In the genomic region with DNA sequence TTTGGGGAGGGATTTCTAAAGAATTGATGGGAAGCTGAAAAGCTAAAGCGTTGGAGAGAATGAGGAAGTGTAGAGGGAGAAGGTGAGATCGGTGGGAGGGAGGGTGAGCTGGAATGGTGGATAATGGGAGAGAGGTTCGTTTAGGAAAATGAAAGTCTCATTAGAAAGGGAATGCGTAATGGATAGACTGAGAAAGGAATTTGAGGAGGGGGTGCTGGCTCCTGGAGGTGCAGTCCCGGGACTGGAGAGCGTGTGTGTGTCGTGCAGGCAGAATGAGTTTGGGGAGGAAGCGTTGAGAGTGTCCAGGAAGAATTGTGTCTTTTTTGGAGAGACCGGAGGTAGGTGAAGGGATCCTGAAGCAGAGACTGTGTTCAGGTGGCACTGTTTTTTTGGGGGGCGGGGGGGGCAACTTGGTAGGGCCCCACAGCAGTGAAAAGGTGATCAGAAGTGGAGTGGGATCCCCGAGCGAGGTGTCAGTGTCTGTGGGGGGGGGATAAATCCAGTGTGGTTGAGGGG, we compare ENCODE assay signal across 8 cellular contexts. TPM values are rescaled to one million over a fixed set of nuclear protein-coding genes. Genes with fewer than 3 reads are reported as not detected.
DNase-seq lines count a peak whose midpoint lies in the region; ATAC-seq and TF ChIP-seq lines count a peak whose summit lies in the region.

No MANE protein-coding gene starts in this region.

- intact Hi-C loops in sciatic nerve (cut with DNase I) = no loop called here

- peaks cover 14% of the 10 kb centered on the region for H3K36me3 Mint-ChIP-seq in natural killer cell treated with Interleukin-12 subunit alpha and Interleukin-12 subunit beta and Interleukin-15 and Interleukin-18, amount 100 ng/mL, for 72 hours

- H3K4me1 ChIP-seq in BLaER1 = peaks cover 44% of the 10 kb centered on the region

- H3K4me3 ChIP-seq in BLaER1 (peak overlapping the region; percentile 95), LNCaP clone FGC (ENCODE audit: low read depth, low read length) (peak overlapping the region; percentile 100), coronary artery (peak overlapping the region; percentile 97)

- H3K4me3 Mint-ChIP-seq in natural killer cell treated with Interleukin-12 subunit alpha and Interleukin-12 subunit beta and Interleukin-15 and Interleukin-18, amount 100 ng/mL, for 72 hours = peak overlapping the region; percentile 100

- DNase-seq in LNCaP clone FGC (ENCODE audit: low read depth) (no peak), coronary artery (ENCODE audit: low spot score) (no peak), COLO668 (lab: John Stamatoyannopoulos, UW; ENCODE audit: unreplicated experiment) (no peak), sciatic nerve (ENCODE audit: low spot score) (no peak), GM19238 (ENCODE audit: insufficient read length, low spot score) (no peak)
- no peak for DNase-seq in natural killer cell treated with Interleukin-12 subunit alpha and Interleukin-12 subunit beta and Interleukin-15 and Interleukin-18, amount 100 ng/mL, for 72 hours (ENCODE audit: low spot score)

- H3K27ac Mint-ChIP-seq in natural killer cell treated with Interleukin-12 subunit alpha and Interleukin-12 subunit beta and Interleukin-15 and Interleukin-18, amount 100 ng/mL, for 72 hours = peak overlapping the region; percentile 90 to 93

- peaks cover 62% of the 10 kb centered on the region for H4K20me1 ChIP-seq in BLaER1

- H3K27me3 ChIP-seq in BLaER1 = no peaks in the 10 kb centered on the region

- no peaks in the 10 kb centered on the region for H3K9me3 ChIP-seq in BLaER1

- no peak for TF ChIP-seq CTCF in LNCaP clone FGC (IDR thresholded peaks at IDR 0.05; ENCODE audit: control insufficient read depth, extremely low read depth, insufficient read depth)
- TF ChIP-seq CTCF in coronary artery (IDR thresholded peaks at IDR 0.05) = no peak

- peaks cover 57 to 58% of the 10 kb centered on the region in 2 donors for H3K4me1 Mint-ChIP-seq in natural killer cell treated with Interleukin-12 subunit alpha and Interleukin-12 subunit beta and Interleukin-15 and Interleukin-18, amount 100 ng/mL, for 72 hours (ENCODE audit: low read depth in 2 of 2)

- peak overlapping the region; percentile 95 for H3K9ac ChIP-seq in BLaER1

- no peaks in the 10 kb centered on the region for H3K9me3 Mint-ChIP-seq in natural killer cell treated with Interleukin-12 subunit alpha and Interleukin-12 subunit beta and Interleukin-15 and Interleukin-18, amount 100 ng/mL, for 72 hours

- ATAC-seq in natural killer cell treated with Interleukin-12 subunit alpha and Interleukin-12 subunit beta and Interleukin-15 and Interleukin-18, amount 100 ng/mL, for 72 hours = no peak
- no peak for ATAC-seq in HG02938 (IDR thresholded peaks at IDR 0.05; ENCODE audit: unreplicated experiment)
- no peak for ATAC-seq in sciatic nerve

- H3K36me3 ChIP-seq in BLaER1 = peaks cover 9% of the 10 kb centered on the region

- H3K4me2 ChIP-seq in BLaER1 = peak overlapping the region; percentile 98

- H3K27me3 Mint-ChIP-seq in natural killer cell treated with Interleukin-12 subunit alpha and Interleukin-12 subunit beta and Interleukin-15 and Interleukin-18, amount 100 ng/mL, for 72 hours = no peaks in the 10 kb centered on the region

- H3K27ac ChIP-seq in BLaER1 = peak overlapping the region; percentile 85
- peak overlapping the region; percentile 81 to 99 for H3K27ac ChIP-seq in coronary artery

RNA-seq across cellular contexts. Expression of a gene that starts 1.4 kb away (rescaled TPM):
- total RNA-seq in natural killer cell treated with Interleukin-12 subunit alpha and Interleukin-12 subunit beta and Interleukin-15 and Interleukin-18, amount 100 ng/mL, for 72 hours = 100 to 1,000 TPM; 342 to 574 TPM
- total RNA-seq in sciatic nerve = 597 TPM

RNA-seq across cellular contexts. Expression of a gene that starts 29.9 kb away (rescaled TPM):
- 100 to 1,000 TPM; 216 to 286 TPM for total RNA-seq in natural killer cell treated with Interleukin-12 subunit alpha and Interleukin-12 subunit beta and Interleukin-15 and Interleukin-18, amount 100 ng/mL, for 72 hours
- total RNA-seq in sciatic nerve = 168 TPM

RNA-seq across cellular contexts. Expression of a gene that starts 31.1 kb away (rescaled TPM):
- 100 to 1,000 TPM in 1 of 2 donors, 10 to 100 TPM in 1; 81.4 to 318 TPM for total RNA-seq in natural killer cell treated with Interleukin-12 subunit alpha and Interleukin-12 subunit beta and Interleukin-15 and Interleukin-18, amount 100 ng/mL, for 72 hours
- 6.2 TPM for total RNA-seq in sciatic nerve

Comparison
In these comparisons a context has a peak if more than half of its experiments do, and no peak if none do; other contexts are left out.
1. RNA of a gene that starts 31.1 kb away (total RNA-seq): 81.4 to 318 TPM in natural killer cell treated with Interleukin-12 subunit alpha and Interleukin-12 subunit beta and Interleukin-15 and Interleukin-18, amount 100 ng/mL, for 72 hours; 6.2 TPM in sciatic nerve (single experiment); every median in the first group is over 10 times any median in the second.
2. Peak in every context shown above with its lines, with median percentiles within 50 percentile points of each other: H3K4me3 ChIP-seq.